Comparison of ENCODE assay signal across 8 cellular contexts in the genomic region with DNA sequence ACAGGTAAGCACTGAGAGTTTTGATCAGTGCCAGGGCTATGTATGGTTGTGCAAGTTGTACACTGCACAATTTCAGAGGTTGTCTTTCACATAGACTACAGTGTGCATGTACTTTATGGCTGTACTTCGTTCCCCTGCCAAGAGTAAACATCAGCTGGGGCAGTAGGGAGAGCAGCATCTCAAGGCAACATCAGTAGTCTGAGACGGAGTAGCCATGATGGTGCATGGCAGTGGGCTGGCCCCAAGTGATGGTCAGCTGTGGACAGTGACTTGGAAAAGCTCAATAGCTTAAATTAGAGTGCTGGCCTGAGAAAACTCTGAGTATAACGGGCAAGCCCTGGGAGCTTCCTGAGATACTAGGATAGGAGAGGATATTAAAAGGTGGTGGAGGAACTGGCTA.
"Had no signal": no experiment of that assay in that cellular context is flagged by ENCODE, and none has a peak within 500 bp of the region (broad histone marks: within the 10 kb centered on the region; RNA-seq: fewer than 3 reads in every experiment).

No MANE protein-coding gene starts in this region.

- H3K4me3 ChIP-seq: GM12878 had no signal

- ATAC-seq: GM12878 had no signal

- DNase-seq: GDM1, GF-D8 had no signal

- FAIRE-seq: G401.6, GM12878, GM12891, GM12892, GM18507, GM19239 had no signal
